ENCODE assay signal across 17 cellular contexts in genomic region chr20:62053465-62054196, GRCh38. TPM values are rescaled to one million over a fixed set of nuclear protein-coding genes. Genes with fewer than 3 reads are reported as not detected.
DNase-seq lines count a peak whose midpoint lies in the region; ATAC-seq and TF ChIP-seq lines count a peak whose summit lies in the region.
"Had no signal": no experiment of that assay in that cellular context is flagged by ENCODE, and none has a peak within 500 bp of the region (broad histone marks: within the 10 kb centered on the region; RNA-seq: fewer than 3 reads in every experiment).

No MANE protein-coding gene starts in this region.

- H3K4me1 ChIP-seq in BLaER1 (peaks cover 56% of the 10 kb centered on the region), endodermal cell (ENCODE audit: control insufficient read depth, insufficient read depth, low read length) (no peaks in the 10 kb centered on the region), osteoblast (ENCODE audit: insufficient read depth, low read length) (no peaks in the 10 kb centered on the region)
- H3K4me1 ChIP-seq: A549 had no signal

- H3K4me1 Mint-ChIP-seq in endodermal cell: peaks cover 11% of the 10 kb centered on the region
- H3K4me1 Mint-ChIP-seq in T-helper 17 cell: peaks cover 44% of the 10 kb centered on the region

- peaks cover 4% of the 10 kb centered on the region for H3K9me3 Mint-ChIP-seq in endodermal cell

- H3K4me2 ChIP-seq in BLaER1 (peak overlapping the region; percentile 47), osteoblast (ENCODE audit: insufficient read depth, low read length) (no peak overlapping the region)
- H3K4me2 ChIP-seq: A549 had no signal

- TF ChIP-seq CTCF in endodermal cell (conservative IDR thresholded peaks at IDR 0.05) (no peak), osteoblast (IDR thresholded peaks at IDR 0.05; ENCODE audit: extremely low read depth, low read depth, low read length) (no peak)

- H3K9ac ChIP-seq in BLaER1: no peak overlapping the region
- H3K9ac ChIP-seq in endodermal cell (ENCODE audit: extremely low read depth, low read length, poor library complexity, severe bottlenecking): no peak overlapping the region

- H3K9me3 ChIP-seq in BLaER1: no peaks in the 10 kb centered on the region
- H3K9me3 ChIP-seq in endodermal cell (ENCODE audit: control insufficient read depth, low read length): no peaks in the 10 kb centered on the region
- H3K9me3 ChIP-seq in osteoblast (ENCODE audit: low read depth, low read length): no peaks in the 10 kb centered on the region
- no peaks in the 10 kb centered on the region for H3K9me3 ChIP-seq in T-helper 17 cell (ENCODE audit: control insufficient read depth, low read length, poor library complexity, severe bottlenecking)
- H3K9me3 ChIP-seq: A549 had no signal

- H3K27me3 ChIP-seq in BLaER1 (no peaks in the 10 kb centered on the region), H7 (ENCODE audit: control insufficient read depth, insufficient read depth, low read length) (no peaks in the 10 kb centered on the region), endodermal cell (ENCODE audit: control insufficient read depth, insufficient read depth, low read length, poor library complexity, severe bottlenecking) (no peaks in the 10 kb centered on the region), osteoblast (ENCODE audit: insufficient read depth, low read length) (no peaks in the 10 kb centered on the region)

- H3K36me3 ChIP-seq in BLaER1 (peaks cover 54% of the 10 kb centered on the region), H7 (replicated peaks; ENCODE audit: control insufficient read depth, insufficient read depth, low read length) (no peaks in the 10 kb centered on the region; the same call in 1 of the 2 replicates), endodermal cell (ENCODE audit: control insufficient read depth, insufficient read depth, low read length) (peaks cover 8% of the 10 kb centered on the region), osteoblast (ENCODE audit: insufficient read depth, low read length) (no peaks in the 10 kb centered on the region)

- no peak overlapping the region for H3K4me3 ChIP-seq in BLaER1
- no peak overlapping the region for H3K4me3 ChIP-seq in H7 (ENCODE audit: insufficient read depth, low read depth, low read length)
- H3K4me3 ChIP-seq in endodermal cell (ENCODE audit: low read length): no peak overlapping the region
- no peak overlapping the region for H3K4me3 ChIP-seq in osteoblast (ENCODE audit: insufficient read depth, low read length)
- H3K4me3 ChIP-seq: A549 had no signal

- 94 to 95% methylated on average over 11 to 22 of the region's 22 CpGs for WGBS in endodermal cell (ENCODE audit: insufficient coverage in 1 of 2, insufficient read length in 1 of 2), 2 experiments

- DNase-seq in H7: peak; percentile 33
- DNase-seq in endodermal cell: no peak
- peak; percentile 37 for DNase-seq in osteoblast (ENCODE audit: insufficient read length, low spot score, missing footprints)
- DNase-seq in caudate nucleus (lab: John Stamatoyannopoulos, UW): no peak
- DNase-seq in NCI-H510A treated with DMSO at 0.1 percent for 48 hours (lab: John Stamatoyannopoulos, UW): no peak
- DNase-seq in T-helper 17 cell: no peak
- DNase-seq: DND-41, H9, NCI-H1436, NCI-H1930, NCI-H345, NCI-H526, PC-3 had no signal

- H3K36me3 Mint-ChIP-seq in endodermal cell (ENCODE audit: low read depth) (peaks cover 24% of the 10 kb centered on the region), T-helper 17 cell (ENCODE audit: low read depth) (peaks cover 2% of the 10 kb centered on the region)

- H3K4me3 Mint-ChIP-seq in endodermal cell (no peak overlapping the region), T-helper 17 cell (no peak overlapping the region)
- H3K4me3 Mint-ChIP-seq: H9 had no signal

- H3K27ac ChIP-seq in BLaER1: no peak overlapping the region
- H3K27ac ChIP-seq in endodermal cell (ENCODE audit: low read depth, low read length): no peak overlapping the region
- no peak overlapping the region for H3K27ac ChIP-seq in osteoblast (ENCODE audit: low read depth, low read length)
- H3K27ac ChIP-seq in caudate nucleus (ENCODE audit: low read depth, low read length): no peak overlapping the region
- H3K27ac ChIP-seq: A549, RWPE1 had no signal

- peaks cover 89% of the 10 kb centered on the region for H4K20me1 ChIP-seq in BLaER1
- peaks cover 22% of the 10 kb centered on the region for H4K20me1 ChIP-seq in osteoblast (ENCODE audit: insufficient read depth, low read length)

- H3K27me3 Mint-ChIP-seq in endodermal cell (ENCODE audit: insufficient read depth): no peaks in the 10 kb centered on the region
- H3K27me3 Mint-ChIP-seq in T-helper 17 cell: no peaks in the 10 kb centered on the region

- H3K27ac Mint-ChIP-seq in endodermal cell (peak overlapping the region; percentile 77), T-helper 17 cell (no peak overlapping the region)

- peaks cover 85% of the 10 kb centered on the region for H3K79me2 ChIP-seq in osteoblast (ENCODE audit: insufficient read depth, low read length)

- no peak overlapping the region for H2AFZ ChIP-seq in osteoblast (ENCODE audit: low read length)

- ATAC-seq in GM18858 (IDR thresholded peaks at IDR 0.05; ENCODE audit: unreplicated experiment): no peak
- no peak for ATAC-seq in T-helper 17 cell
- ATAC-seq: A549, PC-3 had no signal

RNA-seq across cellular contexts. Expression of gene TAF4, which starts 12.1 kb away (rescaled TPM):
- 5.2 and 8.0 TPM in 2 replicates for total RNA-seq in H7 (2014; rRNA removed; shearing (Covaris generic))
- 10 to 100 TPM; 25.5 to 39.9 TPM for total RNA-seq in endodermal cell
- polyA plus RNA-seq in endodermal cell (2013, experiment 1 of 2): 23.0 TPM
- 24.8 TPM for polyA plus RNA-seq in endodermal cell (2013, experiment 2 of 2)
- total RNA-seq in osteoblast: 4.3 and 4.7 TPM in 2 replicates
- total RNA-seq in T-helper 17 cell: 10 to 100 TPM; 17.8 to 19.5 TPM

Comparison
In these comparisons a context has a peak if more than half of its experiments do, and no peak if none do; other contexts are left out.
1. DNase-seq: peak in H7 (single experiment) and osteoblast (single experiment); none in endodermal cell (single experiment), caudate nucleus (0 of 61), NCI-H510A treated with DMSO at 0.1 percent for 48 hours (single experiment) and T-helper 17 cell (0 of 3).